In genomic region chr21:33894736-33895288, GRCh38 we compare ENCODE assay signal across 7 cellular contexts. TPM values are rescaled to one million over a fixed set of nuclear protein-coding genes. Genes with fewer than 3 reads are reported as not detected.
DNase-seq lines count a peak whose midpoint lies in the region; TF ChIP-seq lines count a peak whose summit lies in the region.

No MANE protein-coding gene starts in this region.

- TF ChIP-seq CTCF in GM13976 (IDR thresholded peaks at IDR 0.05; ENCODE audit: borderline replicate concordance, control extremely low read depth, extremely low read depth, insufficient read depth, missing control alignments) (peak; percentile 39), brain microvascular endothelial cell (IDR thresholded peaks at IDR 0.05; ENCODE audit: low read depth, low read length, missing control alignments) (peak; percentile 95)

- H3K36me3 ChIP-seq in brain microvascular endothelial cell (replicated peaks) (no peaks in the 10 kb centered on the region), iPS-20b (ENCODE audit: insufficient read depth, low read depth, low read length) (no peaks in the 10 kb centered on the region), skeletal muscle tissue (ENCODE audit: control insufficient read depth in 3 of 3, insufficient read depth in 3 of 3, low read length in 3 of 3) (peaks cover 0 to 2% (median 0%) of the 10 kb centered on the region in 3 donors)

- H3K9me3 ChIP-seq in iPS-20b (ENCODE audit: insufficient read depth, low read depth, low read length): no peaks in the 10 kb centered on the region
- no peaks in the 10 kb centered on the region for H3K9me3 ChIP-seq in skeletal muscle tissue (ENCODE audit: control insufficient read depth in 3 of 3, low read length in 3 of 3)

- in situ Hi-C loops in GM13976 (cut with MboI; ENCODE audit: low sequenced_read_pairs, unreplicated experiment) (no loop called here), brain microvascular endothelial cell (cut with HindIII; ENCODE audit: low pct_ligation_motif_present, low sequenced_read_pairs) (no loop called here)

- peaks cover 6% of the 10 kb centered on the region; the same call in 1 of the 2 replicates for H3K4me1 ChIP-seq in iPS-20b (ENCODE audit: insufficient read depth, low read length)
- H3K4me1 ChIP-seq in skeletal muscle tissue (ENCODE audit: control insufficient read depth in 3 of 3, insufficient read depth in 3 of 3, low read length in 3 of 3): peaks cover 9 to 13% (median 11%) of the 10 kb centered on the region in 3 donors

- H3K9ac ChIP-seq in iPS-20b (ENCODE audit: low read depth, low read length): no peak overlapping the region
- H3K9ac ChIP-seq in skeletal muscle tissue (ENCODE audit: low read depth in 1 of 3, low read length in 3 of 3): peak overlapping the region; percentile 55 to 74 (median 71)

- peak overlapping the region; percentile 43 for H3K4me3 ChIP-seq in brain microvascular endothelial cell (ENCODE audit: low read depth, low read length)
- H3K4me3 ChIP-seq in iPS-20b (ENCODE audit: low read length): peak overlapping the region; percentile 48; the same call in 1 of the 2 replicates
- peak overlapping the region; percentile 65 to 75 (median 69) for H3K4me3 ChIP-seq in skeletal muscle tissue (ENCODE audit: low read length in 3 of 3)

- H3K27me3 ChIP-seq in brain microvascular endothelial cell (replicated peaks) (no peaks in the 10 kb centered on the region), iPS-20b (ENCODE audit: insufficient read depth, low read length) (no peaks in the 10 kb centered on the region), skeletal muscle tissue (ENCODE audit: control insufficient read depth in 3 of 3, insufficient read depth in 3 of 3, low read length in 3 of 3) (no peaks in the 10 kb centered on the region)

- H3K27ac ChIP-seq in brain microvascular endothelial cell (peak overlapping the region; percentile 30), iPS-20b (ENCODE audit: low read length) (no peak overlapping the region), skeletal muscle tissue (ENCODE audit: low read depth, low read length) (peak overlapping the region; percentile 11)

- DNase-seq in GM13976 (ENCODE audit: low spot score) (peak; percentile 83), NCI-H2081 (lab: John Stamatoyannopoulos, UW) (peak; percentile 71 to 85), UCSD-AML1 (lab: John Stamatoyannopoulos, UW; ENCODE audit: unreplicated experiment) (peak; percentile 76), brain microvascular endothelial cell (peak; percentile 90), T-helper 9 cell (no peak)

RNA-seq across cellular contexts. Expression of gene ATP5PO, which starts 20.8 kb away (rescaled TPM):
- 258 TPM for total RNA-seq in skeletal muscle tissue
